ENCODE assay signal across 8 cellular contexts in the genomic region with DNA sequence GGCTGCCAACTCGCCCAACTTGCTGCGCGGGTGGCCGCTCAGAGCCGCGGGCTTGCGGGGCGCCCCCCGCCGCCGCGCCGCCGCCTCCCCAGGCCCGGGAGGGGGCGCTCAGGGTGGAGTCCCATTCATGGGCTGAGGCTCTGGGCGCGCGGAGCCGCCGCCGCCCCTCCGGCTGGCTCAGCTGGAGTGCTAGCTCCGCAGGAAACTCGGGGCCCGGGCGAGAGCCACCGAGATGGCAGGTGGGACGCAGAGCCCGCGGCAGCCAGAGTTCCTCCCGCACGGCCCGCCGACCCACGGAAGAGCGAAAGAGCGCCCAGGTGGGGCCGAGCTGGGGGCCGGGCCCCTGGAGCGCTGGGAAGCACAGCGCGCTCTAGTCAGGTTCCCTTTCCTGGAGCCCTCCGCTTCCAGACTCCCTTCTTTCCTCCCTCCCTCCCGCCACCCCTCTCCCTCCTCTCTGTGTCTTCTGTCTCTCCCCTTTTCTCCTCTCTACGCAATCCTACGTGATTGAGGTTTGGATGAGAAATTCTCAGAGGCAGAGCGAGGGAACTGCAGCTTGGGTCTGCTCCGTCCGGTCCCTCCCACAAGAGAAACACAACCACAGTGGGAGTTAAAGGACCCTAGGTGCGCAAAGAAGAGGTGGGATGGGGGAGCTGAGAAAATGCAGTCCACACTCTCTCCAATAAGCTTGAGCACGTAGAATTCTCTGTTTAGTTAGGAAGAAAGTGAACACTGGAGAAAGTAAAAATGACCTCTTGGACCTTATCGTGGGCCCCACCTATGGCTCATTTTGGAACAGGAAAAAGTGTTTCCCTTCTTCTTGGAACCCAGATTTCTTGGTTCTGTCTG.
DNase-seq lines count a peak whose midpoint lies in the region; ATAC-seq, FAIRE-seq and TF ChIP-seq lines count a peak whose summit lies in the region.

No MANE protein-coding gene starts in this region.

- TF ChIP-seq CTCF in mammary epithelial cell (conservative IDR thresholded peaks at IDR 0.05 in 1 of 2, IDR thresholded peaks at IDR 0.05 in 1 of 2; ENCODE audit: extremely low read depth in 1 of 2, insufficient read depth in 1 of 2, low read depth in 1 of 2, low read length in 2 of 2) (no peak), liver (IDR thresholded peaks at IDR 0.05; ENCODE audit: low read depth, low read length, missing input control) (no peak)

- dilution Hi-C loops in mammary epithelial cell (cut with HindIII; ENCODE audit: low sequenced_read_pairs): no loop called here

- peak overlapping the region; percentile 32; the same call in 1 of the 2 replicates for H3K4me3 ChIP-seq in GM08714 (ENCODE audit: low read length)
- H3K4me3 ChIP-seq in mammary epithelial cell (replicated peaks in 1 of 3; ENCODE audit: insufficient read depth in 1 of 3, low read depth in 2 of 3, low read length in 3 of 3): no peak overlapping the region
- H3K4me3 ChIP-seq in liver (ENCODE audit: low read depth in 1 of 3, low read length in 3 of 3): peak overlapping the region in 2 of 3 donors; percentile 50 to 58

- H2AFZ ChIP-seq in mammary epithelial cell (ENCODE audit: low read depth, low read length): peak overlapping the region; percentile 30

- no peak for FAIRE-seq in urothelium cell line (lab: Jason Lieb, UNC)

- no peaks in the 10 kb centered on the region for H3K36me3 ChIP-seq in mammary epithelial cell (ENCODE audit: insufficient read depth, low read length)
- no peaks in the 10 kb centered on the region for H3K36me3 ChIP-seq in liver (ENCODE audit: control insufficient read depth in 4 of 4, insufficient read depth in 3 of 4, low read depth in 1 of 4, low read length in 3 of 4)

- intact Hi-C loops in mammary epithelial cell (cut with micrococcal nuclease): no loop called here

- CTCF ChIA-PET in mammary epithelial cell (lab: Charles Lee; ENCODE audit: low non-redundant PET): no interaction called here

- peaks cover 7% of the 10 kb centered on the region for H3K4me1 ChIP-seq in mammary epithelial cell (ENCODE audit: insufficient read depth, low read length)
- H3K4me1 ChIP-seq in liver (ENCODE audit: control insufficient read depth in 4 of 4, insufficient read depth in 4 of 4, low read length in 3 of 4): peaks cover 13 to 26% (median 21%) of the 10 kb centered on the region in 4 donors

- H3K27ac ChIP-seq in mammary epithelial cell (ENCODE audit: insufficient read depth, low read depth, low read length): no peak overlapping the region
- no peak overlapping the region for H3K27ac ChIP-seq in liver (ENCODE audit: low read depth in 1 of 2, low read length in 2 of 2)

- no peak for TF ChIP-seq RAD21 in liver (IDR thresholded peaks at IDR 0.05)

- no peak overlapping the region for H3K9ac ChIP-seq in mammary epithelial cell (ENCODE audit: insufficient read depth, low read length)
- no peak overlapping the region for H3K9ac ChIP-seq in liver (ENCODE audit: low read depth in 1 of 2, low read length in 2 of 2)

- H3K4me2 ChIP-seq in mammary epithelial cell (ENCODE audit: insufficient read depth, low read depth, low read length): peak overlapping the region; percentile 79

- BruUV-seq in mammary epithelial cell (replicated peaks; lab: Mats Ljungman, UMichigan): no TSS peak

- H3K9me3 ChIP-seq in mammary epithelial cell (replicated peaks; ENCODE audit: insufficient read depth, low read length): no peaks in the 10 kb centered on the region
- H3K9me3 ChIP-seq in liver (ENCODE audit: control insufficient read depth in 4 of 4, low read length in 3 of 4): no peaks in the 10 kb centered on the region

- DNase-seq in mammary epithelial cell: no peak
- DNase-seq in urothelium cell line (ENCODE audit: low spot score): peak; percentile 42
- DNase-seq in SIG-M5 treated with dmso at 0.1 percent for 504 hours (lab: John Stamatoyannopoulos, UW; ENCODE audit: unreplicated experiment): no peak
- no peak for DNase-seq in stimulated activated CD4-positive, alpha-beta T cell treated with anti-CD3 and anti-CD28 coated beads, Interleukin-4, amount 100 ng/mL, for 24 hours

- no peaks in the 10 kb centered on the region for H3K79me2 ChIP-seq in mammary epithelial cell (ENCODE audit: insufficient read depth, low read length)

- ATAC-seq in HG03432 (IDR thresholded peaks at IDR 0.05; ENCODE audit: unreplicated experiment) (peak; percentile 41), HG03045 (IDR thresholded peaks at IDR 0.05; ENCODE audit: unreplicated experiment) (no peak)

- H4K20me1 ChIP-seq in mammary epithelial cell (ENCODE audit: insufficient read depth, low read length): no peaks in the 10 kb centered on the region

- H3K27me3 ChIP-seq in mammary epithelial cell (ENCODE audit: insufficient read depth, low read length): peaks cover 29% of the 10 kb centered on the region
- H3K27me3 ChIP-seq in liver (ENCODE audit: control insufficient read depth in 4 of 4, insufficient read depth in 4 of 4, low read length in 3 of 4): peaks cover 0 to 42% (median 6%) of the 10 kb centered on the region in 4 donors

- 8% methylated on average over 16 of the region's 53 CpGs for WGBS in mammary epithelial cell (ENCODE audit: low coverage, missing lambda C conversion rate)
- WGBS in liver: 4% methylated on average over 53 of the region's 53 CpGs

- in situ Hi-C loops in mammary epithelial cell (cut with MboI; ENCODE audit: low sequenced_read_pairs in 2 of 2): no loop called here

TF ChIP-seq in liver, 16 proteins besides CTCF, POLR2A, EP300 and RAD21:
- no peak for TF ChIP-seq MAX (IDR thresholded peaks at IDR 0.05)
- TF ChIP-seq FOXA2 (IDR thresholded peaks at IDR 0.05): no peak
- no peak for TF ChIP-seq SP1 (IDR thresholded peaks at IDR 0.05)
- TF ChIP-seq REST (IDR thresholded peaks at IDR 0.05): no peak
- TF ChIP-seq RXRA (IDR thresholded peaks at IDR 0.05): no peak
- no peak for TF ChIP-seq JUND (IDR thresholded peaks at IDR 0.05)
- no peak for TF ChIP-seq HNF4G (IDR thresholded peaks at IDR 0.05)
- TF ChIP-seq FOXA1 (IDR thresholded peaks at IDR 0.05): no peak

Comparison
In these comparisons a context has a peak if more than half of its experiments do, and no peak if none do; other contexts are left out.
1. H3K4me3 ChIP-seq: peak in GM08714 (single experiment) and liver (2 of 3); none in mammary epithelial cell (0 of 3).